15 cellular contexts compared by ENCODE assay signal in genomic region chr1:54982739-54983138, GRCh38. TPM values are rescaled to one million over a fixed set of nuclear protein-coding genes. Genes with fewer than 3 reads are reported as not detected.
A peak's percentile ranks its signal among the peaks of the same experiment; 100 is the strongest.
DNase-seq lines count a peak whose midpoint lies in the region; ATAC-seq and TF ChIP-seq lines count a peak whose summit lies in the region.
"Had no signal": no experiment of that assay in that cellular context is flagged by ENCODE, and none has a peak within 500 bp of the region (broad histone marks: within the 10 kb centered on the region; RNA-seq: fewer than 3 reads in every experiment).

No MANE protein-coding gene starts in this region.

- no peak for TF ChIP-seq EP300 in suprapubic skin (IDR thresholded peaks at IDR 0.05)

- H3K27ac ChIP-seq in endodermal cell (ENCODE audit: low read depth, low read length): no peak overlapping the region
- no peak overlapping the region for H3K27ac ChIP-seq in aorta (ENCODE audit: low read depth in 1 of 2, low read length in 2 of 2)
- no peak overlapping the region for H3K27ac ChIP-seq in suprapubic skin
- H3K27ac ChIP-seq: RWPE1 had no signal

- TF ChIP-seq CTCF in endodermal cell (conservative IDR thresholded peaks at IDR 0.05): peak; percentile 58
- TF ChIP-seq CTCF in suprapubic skin (IDR thresholded peaks at IDR 0.05): no peak

- no peaks in the 10 kb centered on the region for H3K4me1 ChIP-seq in endodermal cell (ENCODE audit: control insufficient read depth, insufficient read depth, low read length)
- no peaks in the 10 kb centered on the region for H3K4me1 ChIP-seq in aorta (ENCODE audit: control insufficient read depth in 1 of 2, insufficient read depth in 2 of 2, low read length in 2 of 2)
- peaks cover 15% of the 10 kb centered on the region for H3K4me1 ChIP-seq in suprapubic skin

- no peak overlapping the region for H3K4me3 ChIP-seq in endodermal cell (ENCODE audit: low read length)
- no peak overlapping the region for H3K4me3 ChIP-seq in aorta (ENCODE audit: low read length in 2 of 2)
- no peak overlapping the region for H3K4me3 ChIP-seq in suprapubic skin

- peaks cover 36% of the 10 kb centered on the region for H3K27me3 ChIP-seq in endodermal cell (ENCODE audit: control insufficient read depth, insufficient read depth, low read length, poor library complexity, severe bottlenecking)
- no peaks in the 10 kb centered on the region for H3K27me3 ChIP-seq in aorta (ENCODE audit: control insufficient read depth in 1 of 2, insufficient read depth in 2 of 2, low read length in 1 of 2)
- peaks cover 15% of the 10 kb centered on the region for H3K27me3 ChIP-seq in suprapubic skin

- H3K27ac Mint-ChIP-seq in endodermal cell: no peak overlapping the region
- H3K27ac Mint-ChIP-seq: CD4-positive, CD25-positive, alpha-beta regulatory T cell; memory B cell had no signal

- DNase-seq in DMS53 (lab: John Stamatoyannopoulos, UW) (peak; percentile 100), NCI-H1417 (lab: John Stamatoyannopoulos, UW) (peak; percentile 15 to 97 (median 84)), NCI-H524 treated with DMSO at 0.1 percent for 48 hours (lab: John Stamatoyannopoulos, UW) (peak; percentile 90), endodermal cell (peak; percentile 35), aorta (no peak), suprapubic skin (ENCODE audit: low spot score in 2 of 2) (no peak)
- DNase-seq: activated gamma-delta T cell treated with Interleukin-2 at 50 U/mL for 16 hours; CD4-positive, CD25-positive, alpha-beta regulatory T cell; effector memory CD4-positive, alpha-beta T cell; NCI-H1694 treated with DMSO at 0.1 percent for 48 hours had no signal

- no peaks in the 10 kb centered on the region for H3K9me3 Mint-ChIP-seq in endodermal cell
- H3K9me3 Mint-ChIP-seq: CD4-positive, CD25-positive, alpha-beta regulatory T cell; memory B cell had no signal

- no peak overlapping the region for H3K4me3 Mint-ChIP-seq in endodermal cell
- H3K4me3 Mint-ChIP-seq: memory B cell had no signal

- no peaks in the 10 kb centered on the region for H3K36me3 Mint-ChIP-seq in endodermal cell (ENCODE audit: low read depth)
- H3K36me3 Mint-ChIP-seq: CD4-positive, CD25-positive, alpha-beta regulatory T cell; memory B cell had no signal

- H3K9me3 ChIP-seq in endodermal cell (ENCODE audit: control insufficient read depth, low read length): no peaks in the 10 kb centered on the region
- H3K9me3 ChIP-seq in aorta (ENCODE audit: control insufficient read depth, low read length): no peaks in the 10 kb centered on the region
- H3K9me3 ChIP-seq in suprapubic skin: no peaks in the 10 kb centered on the region

- H3K36me3 ChIP-seq in endodermal cell (ENCODE audit: control insufficient read depth, insufficient read depth, low read length) (no peaks in the 10 kb centered on the region), aorta (ENCODE audit: control insufficient read depth in 1 of 2, insufficient read depth in 2 of 2, low read length in 1 of 2) (no peaks in the 10 kb centered on the region), suprapubic skin (no peaks in the 10 kb centered on the region)

- no peak for TF ChIP-seq POLR2A in suprapubic skin (IDR thresholded peaks at IDR 0.05)

- peaks cover 14% of the 10 kb centered on the region for H3K4me1 Mint-ChIP-seq in endodermal cell
- H3K4me1 Mint-ChIP-seq: memory B cell had no signal

- no peak overlapping the region for H3K9ac ChIP-seq in endodermal cell (ENCODE audit: extremely low read depth, low read length, poor library complexity, severe bottlenecking)

- ATAC-seq in aorta (ENCODE audit: low FRiP score) (no peak), HG03521 (IDR thresholded peaks at IDR 0.05; ENCODE audit: unreplicated experiment) (no peak), GM18870 (IDR thresholded peaks at IDR 0.05; ENCODE audit: unreplicated experiment) (no peak)

- intact Hi-C loops in aorta (cut with DNase I): no loop called here

- peaks cover 44% of the 10 kb centered on the region for H3K27me3 Mint-ChIP-seq in endodermal cell (ENCODE audit: insufficient read depth)

RNA-seq across cellular contexts. Expression of gene TMEM61, which starts 2.3 kb away (rescaled TPM):
- total RNA-seq in endodermal cell (not detected), aorta (1 to 10 TPM; 1.3 to 5.6 TPM), suprapubic skin (1 to 10 TPM; 1.7 to 6.3 (median 4.1) TPM)
- polyA plus RNA-seq in endodermal cell (2013, experiment 1 of 2): 0.28 TPM
- 0.33 TPM for polyA plus RNA-seq in endodermal cell (2013, experiment 2 of 2)
- polyA plus RNA-seq in aorta: 1 to 10 TPM in 1 of 2 donors, under 1 TPM in 1; 0.38 to 3.0 TPM
- total RNA-seq: CD4-positive, CD25-positive, alpha-beta regulatory T cell; fibroblast of villous mesenchyme had no signal
- polyA plus RNA-seq: CD4-positive, CD25-positive, alpha-beta regulatory T cell had no signal

RNA-seq across cellular contexts. Expression of gene BSND, which starts 16.0 kb away (rescaled TPM):
- under 1 TPM; 0.13 to 0.20 TPM for total RNA-seq in endodermal cell
- polyA plus RNA-seq in endodermal cell (2013, experiment 1 of 2): not detected
- polyA plus RNA-seq in endodermal cell (2013, experiment 2 of 2): 0.04 TPM
- total RNA-seq in aorta: not detected
- not detected for polyA plus RNA-seq in aorta
- total RNA-seq in suprapubic skin: not detected
- total RNA-seq: CD4-positive, CD25-positive, alpha-beta regulatory T cell; fibroblast of villous mesenchyme had no signal
- polyA plus RNA-seq: CD4-positive, CD25-positive, alpha-beta regulatory T cell had no signal

RNA-seq across cellular contexts. Expression of gene PCSK9, which starts 56.6 kb away (rescaled TPM):
- total RNA-seq in endodermal cell: 10 to 100 TPM; 26.1 to 59.9 TPM
- 19.1 TPM for polyA plus RNA-seq in endodermal cell (2013, experiment 1 of 2)
- polyA plus RNA-seq in endodermal cell (2013, experiment 2 of 2): 20.2 TPM
- total RNA-seq in aorta: under 1 TPM; 0.13 to 0.42 TPM
- polyA plus RNA-seq in aorta: under 1 TPM in 1 of 2 donors, not detected in 1; 0.38 TPM
- total RNA-seq in suprapubic skin: 1 to 10 TPM in 1 of 4 donors, under 1 TPM in 3; 0.24 to 1.5 (median 0.36) TPM
- total RNA-seq: CD4-positive, CD25-positive, alpha-beta regulatory T cell had no signal
- polyA plus RNA-seq: CD4-positive, CD25-positive, alpha-beta regulatory T cell had no signal

Comparison
In these comparisons a context has a peak if more than half of its experiments do, and no peak if none do; other contexts are left out.
1. DNase-seq: peak in DMS53 (single experiment), NCI-H1417 (3 of 3), NCI-H524 treated with DMSO at 0.1 percent for 48 hours (single experiment) and endodermal cell (single experiment); none in aorta (0 of 2) and suprapubic skin (0 of 2).
2. RNA of gene PCSK9, which starts 56.6 kb away (total RNA-seq): 26.1 to 59.9 TPM in endodermal cell; 0.13 to 0.42 TPM in aorta and 0.24 to 1.5 TPM in suprapubic skin; every median in the first group is over 10 times any median in the second.